3 cellular contexts compared by ENCODE assay signal in the genomic region with DNA sequence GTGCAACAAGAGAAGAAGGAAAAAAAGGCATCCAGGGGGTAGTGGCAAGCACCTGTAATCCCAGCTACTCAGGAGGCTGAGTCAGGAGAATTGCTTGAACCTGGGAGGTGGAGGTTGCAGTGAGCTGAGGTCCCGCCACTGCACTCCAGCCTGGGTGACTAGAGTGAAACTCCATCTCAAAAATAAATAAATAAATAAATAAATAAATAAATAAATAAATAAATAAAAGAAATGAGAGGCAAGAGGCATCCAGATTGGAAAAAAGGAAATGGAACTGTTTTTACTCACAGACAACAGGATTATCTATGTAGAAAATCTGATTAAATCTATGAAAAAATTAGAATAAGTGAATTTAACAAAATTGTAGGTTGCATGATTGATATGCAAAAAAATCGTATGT.
TF ChIP-seq lines count a peak whose summit lies in the region.

No MANE protein-coding gene starts in this region.

TF ChIP-seq in A549, 52 proteins besides CTCF, POLR2A, EP300 and RAD21:
- peak; percentile 66; the same call in 1 of the 2 replicates for TF ChIP-seq ZC3H11A (IDR thresholded peaks at IDR 0.05)

TF ChIP-seq in HEK293, 187 proteins besides CTCF, POLR2A, EP300 and RAD21 (continues in another document):
- peak; percentile 70 for TF ChIP-seq ZNF629 (tag by site-specific recombination; IDR thresholded peaks at IDR 0.05)
- TF ChIP-seq ZBTB8A (tag by site-specific recombination; IDR thresholded peaks at IDR 0.05): peak; percentile 86
- TF ChIP-seq ZNF530 (tag by site-specific recombination; IDR thresholded peaks at IDR 0.05; ENCODE audit: low read depth): peak; percentile 70; the same call in 1 of the 2 replicates
- peak; percentile 69; the same call in 1 of the 2 replicates for TF ChIP-seq OVOL3 (tag by site-specific recombination; IDR thresholded peaks at IDR 0.05)
- peak; percentile 43; the same call in 1 of the 2 replicates for TF ChIP-seq SP3 (tag by site-specific recombination; IDR thresholded peaks at IDR 0.05)
- TF ChIP-seq, protein P1, sequence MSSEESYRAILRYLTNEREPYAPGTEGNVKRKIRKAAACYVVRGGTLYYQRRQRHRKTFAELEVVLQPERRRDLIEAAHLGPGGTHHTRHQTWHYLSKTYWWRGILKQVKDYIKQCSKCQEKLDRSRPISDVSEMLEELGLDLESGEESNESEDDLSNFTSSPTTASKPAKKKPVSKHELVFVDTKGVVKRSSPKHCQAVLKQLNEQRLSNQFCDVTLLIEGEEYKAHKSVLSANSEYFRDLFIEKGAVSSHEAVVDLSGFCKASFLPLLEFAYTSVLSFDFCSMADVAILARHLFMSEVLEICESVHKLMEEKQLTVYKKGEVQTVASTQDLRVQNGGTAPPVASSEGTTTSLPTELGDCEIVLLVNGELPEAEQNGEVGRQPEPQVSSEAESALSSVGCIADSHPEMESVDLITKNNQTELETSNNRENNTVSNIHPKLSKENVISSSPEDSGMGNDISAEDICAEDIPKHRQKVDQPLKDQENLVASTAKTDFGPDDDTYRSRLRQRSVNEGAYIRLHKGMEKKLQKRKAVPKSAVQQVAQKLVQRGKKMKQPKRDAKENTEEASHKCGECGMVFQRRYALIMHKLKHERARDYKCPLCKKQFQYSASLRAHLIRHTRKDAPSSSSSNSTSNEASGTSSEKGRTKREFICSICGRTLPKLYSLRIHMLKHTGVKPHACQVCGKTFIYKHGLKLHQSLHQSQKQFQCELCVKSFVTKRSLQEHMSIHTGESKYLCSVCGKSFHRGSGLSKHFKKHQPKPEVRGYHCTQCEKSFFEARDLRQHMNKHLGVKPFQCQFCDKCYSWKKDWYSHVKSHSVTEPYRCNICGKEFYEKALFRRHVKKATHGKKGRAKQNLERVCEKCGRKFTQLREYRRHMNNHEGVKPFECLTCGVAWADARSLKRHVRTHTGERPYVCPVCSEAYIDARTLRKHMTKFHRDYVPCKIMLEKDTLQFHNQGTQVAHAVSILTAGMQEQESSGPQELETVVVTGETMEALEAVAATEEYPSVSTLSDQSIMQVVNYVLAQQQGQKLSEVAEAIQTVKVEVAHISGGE (tag by site-specific recombination; conservative IDR thresholded peaks at IDR 0.05; ENCODE audit: low read depth): peak; percentile 87
- peak; percentile 93 for TF ChIP-seq ZNF266 (tag by site-specific recombination; IDR thresholded peaks at IDR 0.05; ENCODE audit: low read depth)
- TF ChIP-seq, protein P2, sequence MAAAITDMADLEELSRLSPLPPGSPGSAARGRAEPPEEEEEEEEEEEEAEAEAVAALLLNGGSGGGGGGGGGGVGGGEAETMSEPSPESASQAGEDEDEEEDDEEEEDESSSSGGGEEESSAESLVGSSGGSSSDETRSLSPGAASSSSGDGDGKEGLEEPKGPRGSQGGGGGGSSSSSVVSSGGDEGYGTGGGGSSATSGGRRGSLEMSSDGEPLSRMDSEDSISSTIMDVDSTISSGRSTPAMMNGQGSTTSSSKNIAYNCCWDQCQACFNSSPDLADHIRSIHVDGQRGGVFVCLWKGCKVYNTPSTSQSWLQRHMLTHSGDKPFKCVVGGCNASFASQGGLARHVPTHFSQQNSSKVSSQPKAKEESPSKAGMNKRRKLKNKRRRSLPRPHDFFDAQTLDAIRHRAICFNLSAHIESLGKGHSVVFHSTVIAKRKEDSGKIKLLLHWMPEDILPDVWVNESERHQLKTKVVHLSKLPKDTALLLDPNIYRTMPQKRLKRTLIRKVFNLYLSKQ (tag by site-specific recombination; IDR thresholded peaks at IDR 0.05; ENCODE audit: borderline replicate concordance): peak; percentile 90; the same call in 1 of the 2 replicates
- peak; percentile 95 for TF ChIP-seq ZNF510 (tag by site-specific recombination; IDR thresholded peaks at IDR 0.05; ENCODE audit: insufficient replicate concordance)
- 0 out of 2 replicates have a peak, but pooled peaks have one; percentile 43 for TF ChIP-seq RBAK (tag by site-specific recombination; IDR thresholded peaks at IDR 0.05)
- TF ChIP-seq ZNF426 (tag by site-specific recombination; IDR thresholded peaks at IDR 0.05): peak; percentile 99
- TF ChIP-seq ZNF501 (tag by site-specific recombination; IDR thresholded peaks at IDR 0.05): peak; percentile 63; the same call in 1 of the 2 replicates
- 0 out of 2 replicates have a peak, but pooled peaks have one; percentile 42 for TF ChIP-seq GFI1B (tag by site-specific recombination; IDR thresholded peaks at IDR 0.05)
- 0 out of 2 replicates have a peak, but pooled peaks have one; percentile 47 for TF ChIP-seq ZNF580 (tag by site-specific recombination; IDR thresholded peaks at IDR 0.05)
- TF ChIP-seq ZNF558 (tag by site-specific recombination; IDR thresholded peaks at IDR 0.05): peak; percentile 92
- TF ChIP-seq ZNF223 (tag by site-specific recombination; IDR thresholded peaks at IDR 0.05): 0 out of 2 replicates have a peak, but pooled peaks have one; percentile 66
- peak; percentile 76 for TF ChIP-seq ZNF529 (tag by site-specific recombination; IDR thresholded peaks at IDR 0.05; ENCODE audit: insufficient replicate concordance)
- peak; percentile 48; the same call in 1 of the 2 replicates for TF ChIP-seq ZBTB21 (tag by site-specific recombination; IDR thresholded peaks at IDR 0.05)
- TF ChIP-seq MZF1 (tag by site-specific recombination; IDR thresholded peaks at IDR 0.05; ENCODE audit: borderline replicate concordance): peak; percentile 51; the same call in 1 of the 2 replicates
- TF ChIP-seq ZNF791 (tag by site-specific recombination; IDR thresholded peaks at IDR 0.05): 0 out of 2 replicates have a peak, but pooled peaks have one; percentile 70
- peak; percentile 97 for TF ChIP-seq ZNF140 (tag by site-specific recombination; IDR thresholded peaks at IDR 0.05)
- TF ChIP-seq ZNF121 (tag by site-specific recombination; IDR thresholded peaks at IDR 0.05): 0 out of 2 replicates have a peak, but pooled peaks have one; percentile 46
- 0 out of 2 replicates have a peak, but pooled peaks have one; percentile 57 for TF ChIP-seq ZBTB1 (tag by site-specific recombination; IDR thresholded peaks at IDR 0.05)
- peak; percentile 99 for TF ChIP-seq ZNF555 (tag by site-specific recombination; conservative IDR thresholded peaks at IDR 0.05)

TF ChIP-seq in K562, 482 proteins besides CTCF, POLR2A, EP300 and RAD21:
- peak; percentile 71; the same call in 1 of the 2 replicates for TF ChIP-seq ZC3H11A (IDR thresholded peaks at IDR 0.05; ENCODE audit: low read depth, low read length)
